12 cellular contexts compared by ENCODE assay signal in genomic region chr12:11771895-11772502, GRCh38.
A peak's percentile ranks its signal among the peaks of the same experiment; 100 is the strongest.
DNase-seq lines count a peak whose midpoint lies in the region; ATAC-seq lines count a peak whose summit lies in the region.
"Had no signal": no experiment of that assay in that cellular context is flagged by ENCODE, and none has a peak within 500 bp of the region (broad histone marks: within the 10 kb centered on the region; RNA-seq: fewer than 3 reads in every experiment).

No MANE protein-coding gene starts in this region.

- no peaks in the 10 kb centered on the region for H3K9me3 Mint-ChIP-seq in activated CD4-positive, alpha-beta T cell treated with anti-CD3 and anti-CD28 coated beads for 36 hours (ENCODE audit: low read depth)
- H3K9me3 Mint-ChIP-seq in activated CD4-positive, alpha-beta T cell treated with anti-CD3 and anti-CD28 coated beads, Interleukin-2, amount 10 ng/mL, durations not matched to agents 7 days and 5 days = peaks cover 6% of the 10 kb centered on the region
- H3K9me3 Mint-ChIP-seq in dendritic cell treated with granulocyte-macrophage colony-stimulating factor and Interleukin-4, amounts not matched to agents 40 ng/mL and 50 ng/mL, for 4 days = no peaks in the 10 kb centered on the region
- H3K9me3 Mint-ChIP-seq in stimulated activated memory B cell treated with anti-CD40 and anti-IgM and Interleukin-4, amounts not matched to agents 10 μg/mL and 1 μg/mL and 100 μg/mL, for 72 hours = no peaks in the 10 kb centered on the region

- CTCF ChIA-PET in activated CD4-positive, alpha-beta T cell treated with anti-CD3 and anti-CD28 coated beads for 36 hours (lab: Charles Lee) = interaction anchor here (0.5 to 1.7 kb wide), 11 partner anchors 9 to 926 kb away, joined by 3 to 7 read pairs (median 3); no protein-coding TSS in a partner anchor
- CTCF ChIA-PET in activated CD4-positive, alpha-beta T cell treated with anti-CD3 and anti-CD28 coated beads, Interleukin-2, amount 10 ng/mL, durations not matched to agents 7 days and 5 days (lab: Charles Lee) = interaction anchor here (0.6 to 0.9 kb wide), 3 partner anchors 9 to 151 kb away, joined by 3 to 4 read pairs (median 3); no protein-coding TSS in a partner anchor

- H3K27me3 Mint-ChIP-seq in activated CD4-positive, alpha-beta T cell treated with anti-CD3 and anti-CD28 coated beads for 36 hours = no peaks in the 10 kb centered on the region
- H3K27me3 Mint-ChIP-seq in activated CD4-positive, alpha-beta T cell treated with anti-CD3 and anti-CD28 coated beads, Interleukin-2, amount 10 ng/mL, durations not matched to agents 7 days and 5 days = no peaks in the 10 kb centered on the region
- no peaks in the 10 kb centered on the region for H3K27me3 Mint-ChIP-seq in dendritic cell treated with granulocyte-macrophage colony-stimulating factor and Interleukin-4, amounts not matched to agents 40 ng/mL and 50 ng/mL, for 4 days
- H3K27me3 Mint-ChIP-seq in stimulated activated memory B cell treated with anti-CD40 and anti-IgM and Interleukin-4, amounts not matched to agents 10 μg/mL and 1 μg/mL and 100 μg/mL, for 72 hours = no peaks in the 10 kb centered on the region

- no peak overlapping the region for H3K4me3 Mint-ChIP-seq in activated CD4-positive, alpha-beta T cell treated with anti-CD3 and anti-CD28 coated beads for 36 hours
- no peak overlapping the region for H3K4me3 Mint-ChIP-seq in activated CD4-positive, alpha-beta T cell treated with anti-CD3 and anti-CD28 coated beads, Interleukin-2, amount 10 ng/mL, durations not matched to agents 7 days and 5 days
- H3K4me3 Mint-ChIP-seq in dendritic cell treated with granulocyte-macrophage colony-stimulating factor and Interleukin-4, amounts not matched to agents 40 ng/mL and 50 ng/mL, for 4 days = no peak overlapping the region
- H3K4me3 Mint-ChIP-seq in stimulated activated memory B cell treated with anti-CD40 and anti-IgM and Interleukin-4, amounts not matched to agents 10 μg/mL and 1 μg/mL and 100 μg/mL, for 72 hours = no peak overlapping the region

- H3K27ac Mint-ChIP-seq in activated CD4-positive, alpha-beta T cell treated with anti-CD3 and anti-CD28 coated beads for 36 hours = peak overlapping the region; percentile 79
- H3K27ac Mint-ChIP-seq in activated CD4-positive, alpha-beta T cell treated with anti-CD3 and anti-CD28 coated beads, Interleukin-2, amount 10 ng/mL, durations not matched to agents 7 days and 5 days = no peak overlapping the region
- H3K27ac Mint-ChIP-seq in dendritic cell treated with granulocyte-macrophage colony-stimulating factor and Interleukin-4, amounts not matched to agents 40 ng/mL and 50 ng/mL, for 4 days = peak overlapping the region; percentile 85
- peak overlapping the region; percentile 99 for H3K27ac Mint-ChIP-seq in stimulated activated memory B cell treated with anti-CD40 and anti-IgM and Interleukin-4, amounts not matched to agents 10 μg/mL and 1 μg/mL and 100 μg/mL, for 72 hours

- DNase-seq in activated CD4-positive, alpha-beta T cell treated with anti-CD3 and anti-CD28 coated beads for 36 hours = no peak
- no peak for DNase-seq in activated CD4-positive, alpha-beta T cell treated with anti-CD3 and anti-CD28 coated beads, Interleukin-2, amount 10 ng/mL, durations not matched to agents 7 days and 5 days
- DNase-seq in NCI-H226 (peak; percentile 52), DMS53 (lab: John Stamatoyannopoulos, UW) (no peak), NCI-H510A treated with DMSO at 0.1 percent for 48 hours (lab: John Stamatoyannopoulos, UW) (no peak)
- DNase-seq in activated effector memory CD4-positive, alpha-beta T cell treated with anti-CD3 and anti-CD28 coated beads, Interleukin-2, amount 50 U/mL, for 16 hours = no peak
- DNase-seq: 8988T; NCI-H187; NK-92 treated with Interleukin-12 subunit alpha and Interleukin-12 subunit beta, amount 100 ng/mL, for 24 hours; stimulated activated naive CD4-positive, alpha-beta T cell had no signal

- peaks cover 51% of the 10 kb centered on the region for H3K36me3 Mint-ChIP-seq in activated CD4-positive, alpha-beta T cell treated with anti-CD3 and anti-CD28 coated beads for 36 hours (ENCODE audit: low read depth)
- peaks cover 39% of the 10 kb centered on the region for H3K36me3 Mint-ChIP-seq in activated CD4-positive, alpha-beta T cell treated with anti-CD3 and anti-CD28 coated beads, Interleukin-2, amount 10 ng/mL, durations not matched to agents 7 days and 5 days (ENCODE audit: low read depth)
- peaks cover 89% of the 10 kb centered on the region for H3K36me3 Mint-ChIP-seq in dendritic cell treated with granulocyte-macrophage colony-stimulating factor and Interleukin-4, amounts not matched to agents 40 ng/mL and 50 ng/mL, for 4 days (ENCODE audit: low read depth)
- peaks cover 46% of the 10 kb centered on the region for H3K36me3 Mint-ChIP-seq in stimulated activated memory B cell treated with anti-CD40 and anti-IgM and Interleukin-4, amounts not matched to agents 10 μg/mL and 1 μg/mL and 100 μg/mL, for 72 hours

- peaks cover 92% of the 10 kb centered on the region for H3K4me1 Mint-ChIP-seq in activated CD4-positive, alpha-beta T cell treated with anti-CD3 and anti-CD28 coated beads for 36 hours
- peaks cover 75% of the 10 kb centered on the region for H3K4me1 Mint-ChIP-seq in activated CD4-positive, alpha-beta T cell treated with anti-CD3 and anti-CD28 coated beads, Interleukin-2, amount 10 ng/mL, durations not matched to agents 7 days and 5 days
- H3K4me1 Mint-ChIP-seq in dendritic cell treated with granulocyte-macrophage colony-stimulating factor and Interleukin-4, amounts not matched to agents 40 ng/mL and 50 ng/mL, for 4 days (ENCODE audit: low read depth) = peaks cover 87% of the 10 kb centered on the region
- peaks cover 77% of the 10 kb centered on the region for H3K4me1 Mint-ChIP-seq in stimulated activated memory B cell treated with anti-CD40 and anti-IgM and Interleukin-4, amounts not matched to agents 10 μg/mL and 1 μg/mL and 100 μg/mL, for 72 hours

- ATAC-seq in activated CD4-positive, alpha-beta T cell treated with anti-CD3 and anti-CD28 coated beads for 36 hours = peak; percentile 86
- ATAC-seq in stimulated activated memory B cell treated with anti-CD40 and anti-IgM and Interleukin-4, amounts not matched to agents 10 μg/mL and 1 μg/mL and 100 μg/mL, for 72 hours = peak; percentile 81

- intact Hi-C loops in activated CD4-positive, alpha-beta T cell treated with anti-CD3 and anti-CD28 coated beads for 36 hours (cut with DNase I, micrococcal nuclease) = loop anchor here (1.0 to 5.0 kb wide), 12 partner anchors 10 to 261 kb away; no protein-coding TSS in a partner anchor
- intact Hi-C loops in dendritic cell treated with granulocyte-macrophage colony-stimulating factor and Interleukin-4, amounts not matched to agents 40 ng/mL and 50 ng/mL, for 4 days (cut with micrococcal nuclease) = loop anchor here (5.0 kb wide), 1 partner anchor 35 kb away; no protein-coding TSS in a partner anchor

- POLR2A ChIA-PET in activated CD4-positive, alpha-beta T cell treated with anti-CD3 and anti-CD28 coated beads for 36 hours (lab: Charles Lee) = interaction anchor here (0.8 to 1.8 kb wide), 13 partner anchors 9 to 585 kb away, joined by 3 to 20 read pairs (median 4); partner anchors contain the start of genes BORCS5 and ETV6
- POLR2A ChIA-PET in activated CD4-positive, alpha-beta T cell treated with anti-CD3 and anti-CD28 coated beads, Interleukin-2, amount 10 ng/mL, durations not matched to agents 7 days and 5 days (lab: Charles Lee) = interaction anchor here (1.0 kb wide), 1 partner anchor 237 kb away, joined by 3 read pairs; no protein-coding TSS in a partner anchor
